1 cellular context compared by ENCODE assay signal in genomic region chr2:98453531-98453930, GRCh38.
TF ChIP-seq lines count a peak whose summit lies in the region.

No MANE protein-coding gene starts in this region.

TF ChIP-seq in WTC11, 78 proteins besides CTCF, POLR2A, EP300 and RAD21 (continued from another document):
- TF ChIP-seq PRDM15 (CRISPR knock-in tag; IDR thresholded peaks at IDR 0.05) (no peak), SMAD4 (CRISPR knock-in tag; IDR thresholded peaks at IDR 0.05) (no peak), EMX1 (CRISPR knock-in tag; IDR thresholded peaks at IDR 0.05) (no peak), FOXP1 (CRISPR knock-in tag; IDR thresholded peaks at IDR 0.05; ENCODE audit: borderline replicate concordance) (no peak), SOX15 (CRISPR knock-in tag; IDR thresholded peaks at IDR 0.05) (no peak)
